In genomic region chr2:85994897-85995647, GRCh38 we compare ENCODE assay signal across 1 cellular context.
TF ChIP-seq lines count a peak whose summit lies in the region.

No MANE protein-coding gene starts in this region.

TF ChIP-seq in GM12878, 131 proteins besides CTCF, POLR2A, EP300 and RAD21 (continued from another document):
- TF ChIP-seq MTA2 (IDR thresholded peaks at IDR 0.05; ENCODE audit: low read depth): peak; percentile 45; the same call in 1 of the 2 replicates
- TF ChIP-seq TCF12 (IDR thresholded peaks at IDR 0.05; ENCODE audit: low read depth, low read length): 0 out of 2 replicates have a peak, but pooled peaks have one; percentile 30
- TF ChIP-seq REST (IDR thresholded peaks at IDR 0.05; ENCODE audit: low read depth, low read length): no peak
- 0 out of 2 replicates have a peak, but pooled peaks have one; percentile 6 for TF ChIP-seq LARP7 (IDR thresholded peaks at IDR 0.05)
- no peak for TF ChIP-seq MYB (IDR thresholded peaks at IDR 0.05; ENCODE audit: borderline replicate concordance, low read depth, low read length)
- 0 out of 2 replicates have a peak, but pooled peaks have one; percentile 33 for TF ChIP-seq BCL11A (IDR thresholded peaks at IDR 0.05; ENCODE audit: low read depth, low read length)
- TF ChIP-seq IRF4 (IDR thresholded peaks at IDR 0.05; ENCODE audit: low read depth, low read length): peak; percentile 39; the same call in 1 of the 2 replicates
